8 cellular contexts compared by ENCODE assay signal in the genomic region with DNA sequence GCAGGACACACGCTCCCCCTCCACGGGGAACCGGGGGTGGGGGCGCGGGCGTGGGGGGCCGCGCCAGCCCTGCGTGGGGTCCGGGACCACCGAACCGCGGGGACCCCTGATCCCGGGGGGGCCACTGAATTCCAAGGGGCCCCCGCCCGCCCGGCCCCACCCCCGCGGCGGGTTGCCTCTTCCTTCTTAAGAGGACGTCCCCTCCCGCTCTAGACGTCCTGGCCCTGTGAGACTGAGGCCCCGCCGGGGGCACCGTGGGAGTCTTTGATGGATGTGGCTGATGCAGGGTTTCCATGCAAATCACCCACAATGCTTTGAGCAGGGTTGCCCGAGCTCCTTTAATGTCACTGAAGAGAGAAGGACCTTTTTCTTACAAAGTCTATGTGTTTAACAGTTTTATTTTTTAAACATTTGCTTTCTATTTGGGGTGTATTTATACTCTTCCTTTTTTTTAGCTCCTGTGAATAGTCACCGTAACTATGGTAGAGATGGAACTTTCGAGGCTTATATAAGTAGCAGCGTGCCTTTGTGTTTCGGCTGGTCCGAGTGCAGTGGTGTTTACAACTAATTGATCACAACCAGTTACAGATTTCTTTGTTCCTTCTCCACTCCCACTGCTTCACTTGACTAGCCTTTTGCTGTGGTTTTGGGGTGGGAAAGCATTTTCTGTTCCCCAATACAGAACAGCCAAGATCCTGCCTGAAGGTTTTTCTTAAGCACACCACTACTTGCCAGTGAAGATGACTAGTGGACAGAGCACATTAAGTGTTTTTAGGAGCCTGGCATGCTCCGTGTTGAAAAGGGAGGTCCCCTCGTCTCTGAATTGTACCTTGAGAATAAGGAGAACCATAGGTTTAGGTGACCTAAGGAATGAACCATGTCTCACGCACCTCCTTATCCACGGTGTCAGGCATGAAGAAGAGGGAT. TPM values are rescaled to one million over a fixed set of nuclear protein-coding genes. Genes with fewer than 3 reads are reported as not detected.
A peak's percentile ranks its signal among the peaks of the same experiment; 100 is the strongest.
DNase-seq lines count a peak whose midpoint lies in the region; ATAC-seq and TF ChIP-seq lines count a peak whose summit lies in the region.

No MANE protein-coding gene starts in this region.

- H2BK5ac ChIP-seq in mesendoderm (ENCODE audit: low read length) = no peak overlapping the region

- H3K27me3 ChIP-seq in mesendoderm (ENCODE audit: insufficient read depth, low read length, poor library complexity) = no peaks in the 10 kb centered on the region

- H2AK5ac ChIP-seq in mesendoderm (ENCODE audit: low read length) = no peak overlapping the region

- peak overlapping the region; percentile 21 for H3K4me2 ChIP-seq in mesendoderm (ENCODE audit: low read length)

- H3K18ac ChIP-seq in mesendoderm (ENCODE audit: low read length) = no peak overlapping the region

- H3K23ac ChIP-seq in mesendoderm (ENCODE audit: low read length) = no peak overlapping the region

- peak overlapping the region; percentile 30 for H3K56ac ChIP-seq in mesendoderm (ENCODE audit: low read length)

- no peak overlapping the region for H3K4ac ChIP-seq in mesendoderm (ENCODE audit: low read depth, low read length)

- no peak overlapping the region for H4K5ac ChIP-seq in mesendoderm (ENCODE audit: low read length)

- ATAC-seq in GM19452 (IDR thresholded peaks at IDR 0.05; ENCODE audit: unreplicated experiment) = peak; percentile 61

- H3K36me3 ChIP-seq in mesendoderm (ENCODE audit: control insufficient read depth, insufficient read depth, low read length) = no peaks in the 10 kb centered on the region

- H3K9ac ChIP-seq in mesendoderm (ENCODE audit: low read length) = peak overlapping the region; percentile 18

- no peak for TF ChIP-seq CTCF in C4-2B (conservative IDR thresholded peaks at IDR 0.05)

- no peaks in the 10 kb centered on the region for H3K4me1 ChIP-seq in mesendoderm (ENCODE audit: control insufficient read depth, low read depth, low read length)

- H4K8ac ChIP-seq in mesendoderm (ENCODE audit: low read depth, low read length) = no peak overlapping the region

- no peaks in the 10 kb centered on the region for H3K79me1 ChIP-seq in mesendoderm (ENCODE audit: low read length)

- peak; percentile 65 for DNase-seq in HK-2 (ENCODE audit: unreplicated experiment)
- DNase-seq in NCI-H82 treated with DMSO at 0.1 percent for 48 hours (lab: John Stamatoyannopoulos, UW; ENCODE audit: unreplicated experiment) = peak; percentile 89
- DNase-seq in activated CD8-positive, alpha-beta memory T cell treated with anti-CD3 and anti-CD28 coated beads for 1 hour (ENCODE audit: extremely low read depth in 1 of 2, low read depth in 1 of 2) = peak; percentile 57 to 66
- peak; percentile 74 for DNase-seq in effector CD8-positive, alpha-beta T cell (lab: John Stamatoyannopoulos, UW)
- DNase-seq in mesendoderm = peak; percentile 96
- DNase-seq in stimulated activated CD8-positive, alpha-beta memory T cell treated with anti-CD3 and anti-CD28 coated beads, Interleukin-15, amount 100 ng/mL, for 1 hour (ENCODE audit: low read depth) = peak; percentile 53

- H3K27ac ChIP-seq in C4-2B (peak overlapping the region; percentile 26; the same call in 1 of the 2 replicates), mesendoderm (ENCODE audit: low read depth, low read length) (no peak overlapping the region)

- no CpG with 5 or more reads among the region's 36 CpGs for WGBS in mesendoderm (ENCODE audit: extremely low coverage, insufficient coverage, low lambda C conversion rate)

- H2BK15ac ChIP-seq in mesendoderm (replicated peaks; ENCODE audit: low read depth) = no peak overlapping the region

- H3K4me3 ChIP-seq in mesendoderm (ENCODE audit: low read length) = peak overlapping the region; percentile 49

- no peak overlapping the region for H2BK120ac ChIP-seq in mesendoderm (ENCODE audit: low read depth, low read length)

- H3K79me2 ChIP-seq in mesendoderm (ENCODE audit: control insufficient read depth, insufficient read depth, low read length) = no peaks in the 10 kb centered on the region

RNA-seq across cellular contexts. Expression of gene PDIA4, which starts 44.8 kb away (rescaled TPM):
- polyA plus RNA-seq in mesendoderm (2013, experiment 1 of 2) = 195 TPM
- 202 TPM for polyA plus RNA-seq in mesendoderm (2013, experiment 2 of 2)
